ENCODE assay signal across 7 cellular contexts in genomic region chr20:37357481-37358365, GRCh38. TPM values are rescaled to one million over a fixed set of nuclear protein-coding genes. Genes with fewer than 3 reads are reported as not detected.
DNase-seq lines count a peak whose midpoint lies in the region; ATAC-seq and TF ChIP-seq lines count a peak whose summit lies in the region.

No MANE protein-coding gene starts in this region.

- H3K9me3 Mint-ChIP-seq in activated T-helper 17 cell treated with anti-CD3 and anti-CD28 coated beads, Interleukin-2, amount 50 U/mL, for 72 hours, result no peaks in the 10 kb centered on the region

- H3K27me3 ChIP-seq in right lobe of liver (no peaks in the 10 kb centered on the region), suprapubic skin (no peaks in the 10 kb centered on the region)

- DNase-seq in Kasumi-1 (lab: John Stamatoyannopoulos, UW) (peak; percentile 93 to 95), right lobe of liver (peak in 1 of 3 donors; percentile 42), suprapubic skin (ENCODE audit: low spot score in 2 of 2) (no peak), H4 (ENCODE audit: low spot score) (no peak)
- DNase-seq in stimulated activated CD4-positive, alpha-beta T cell treated with anti-CD3 and anti-CD28 coated beads, Interleukin-2, amount 100 ng/mL, for 48 hours, result no peak

- H3K4me3 ChIP-seq in right lobe of liver (no peak overlapping the region), suprapubic skin (no peak overlapping the region)

- no peak for TF ChIP-seq CTCF in right lobe of liver (IDR thresholded peaks at IDR 0.05)
- no peak for TF ChIP-seq CTCF in suprapubic skin (IDR thresholded peaks at IDR 0.05)

- H3K4me3 Mint-ChIP-seq in activated T-helper 17 cell treated with anti-CD3 and anti-CD28 coated beads, Interleukin-2, amount 50 U/mL, for 72 hours, result no peak overlapping the region

- H3K4me1 ChIP-seq in right lobe of liver (no peaks in the 10 kb centered on the region), suprapubic skin (peaks cover 57% of the 10 kb centered on the region)

- H3K27me3 Mint-ChIP-seq in activated T-helper 17 cell treated with anti-CD3 and anti-CD28 coated beads, Interleukin-2, amount 50 U/mL, for 72 hours, result no peaks in the 10 kb centered on the region

- H3K9me3 ChIP-seq in right lobe of liver (no peaks in the 10 kb centered on the region), suprapubic skin (no peaks in the 10 kb centered on the region)

- H3K36me3 ChIP-seq in right lobe of liver, result no peaks in the 10 kb centered on the region
- no peaks in the 10 kb centered on the region for H3K36me3 ChIP-seq in suprapubic skin

- no peaks in the 10 kb centered on the region for H3K4me1 Mint-ChIP-seq in activated T-helper 17 cell treated with anti-CD3 and anti-CD28 coated beads, Interleukin-2, amount 50 U/mL, for 72 hours

- intact Hi-C loops in right lobe of liver (cut with DNase I), result no loop called here

- TF ChIP-seq POLR2A in right lobe of liver (IDR thresholded peaks at IDR 0.05) (no peak), suprapubic skin (IDR thresholded peaks at IDR 0.05) (no peak)

- WGBS in right lobe of liver (ENCODE audit: insufficient coverage, low coverage, low lambda C conversion rate, missing lambda C conversion rate), result 83% methylated on average over 6 of the region's 15 CpGs
- 78% methylated on average over 13 of the region's 15 CpGs for WGBS in suprapubic skin

- peak; percentile 9 for ATAC-seq in activated T-helper 17 cell treated with anti-CD3 and anti-CD28 coated beads, Interleukin-2, amount 50 U/mL, for 72 hours (replicated peaks)
- peak; percentile 21 to 66 (median 44) for ATAC-seq in right lobe of liver
- no peak for ATAC-seq in HG03521 (IDR thresholded peaks at IDR 0.05; ENCODE audit: unreplicated experiment)

- TF ChIP-seq EP300 in suprapubic skin (IDR thresholded peaks at IDR 0.05), result no peak

- H3K27ac ChIP-seq in right lobe of liver (no peak overlapping the region), suprapubic skin (peak overlapping the region; percentile 63)

- H3K27ac Mint-ChIP-seq in activated T-helper 17 cell treated with anti-CD3 and anti-CD28 coated beads, Interleukin-2, amount 50 U/mL, for 72 hours, result peak overlapping the region; percentile 3

- H3K36me3 Mint-ChIP-seq in activated T-helper 17 cell treated with anti-CD3 and anti-CD28 coated beads, Interleukin-2, amount 50 U/mL, for 72 hours (ENCODE audit: low read depth), result no peaks in the 10 kb centered on the region

RNA-seq across cellular contexts. Expression of gene SRC, which starts 11.8 kb away (rescaled TPM):
- 1 to 10 TPM; 5.1 to 6.4 TPM for total RNA-seq in activated T-helper 17 cell treated with anti-CD3 and anti-CD28 coated beads, Interleukin-2, amount 50 U/mL, for 72 hours
- total RNA-seq in right lobe of liver (10 to 100 TPM in 4 of 6 experiments, 1 to 10 TPM in 2; 3.1 to 17.3 (median 11.2) TPM), suprapubic skin (10 to 100 TPM; 18.8 to 39.5 (median 26.0) TPM)
- total RNA-seq in H4 (2014; rRNA removed; shearing (Covaris generic)), result 7.2 and 7.6 TPM in 2 replicates

Comparison
In these comparisons a context has a peak if more than half of its experiments do, and no peak if none do; other contexts are left out.
1. DNase-seq: peak in Kasumi-1 (2 of 2); none in suprapubic skin (0 of 2), stimulated activated CD4-positive, alpha-beta T cell treated with anti-CD3 and anti-CD28 coated beads, Interleukin-2, amount 100 ng/mL, for 48 hours (0 of 2) and H4 (single experiment).